In genomic region chr7:76560157-76560556, GRCh38 we compare ENCODE assay signal across 5 cellular contexts. TPM values are rescaled to one million over a fixed set of nuclear protein-coding genes. Genes with fewer than 3 reads are reported as not detected.
"Had no signal": no experiment of that assay in that cellular context is flagged by ENCODE, and none has a peak within 500 bp of the region (broad histone marks: within the 10 kb centered on the region; RNA-seq: fewer than 3 reads in every experiment).

No MANE protein-coding gene starts in this region.

RNA-seq across cellular contexts. Expression of gene SPDYE16, which starts 17.1 kb away (rescaled TPM):
- total RNA-seq: LHCN-M2, MCF 10A, PC-3, Right ventricle myocardium inferior, SK-MEL-5 had no signal

RNA-seq across cellular contexts. Expression of gene UPK3B, which starts 49.8 kb away (rescaled TPM):
- total RNA-seq: SK-MEL-5 had no signal
